ENCODE assay signal across 1 cellular context in genomic region chr19:45506991-45507863, GRCh38.
TF ChIP-seq lines count a peak whose summit lies in the region.

Gene VASP, plus strand, starts transcription at chr19:45507479. Its CDS starts 293 bp downstream, at chr19:45507772.

TF ChIP-seq in K562, 482 proteins besides CTCF, POLR2A, EP300 and RAD21 (continued from another document and continues in another):
- TF ChIP-seq, protein P1, sequence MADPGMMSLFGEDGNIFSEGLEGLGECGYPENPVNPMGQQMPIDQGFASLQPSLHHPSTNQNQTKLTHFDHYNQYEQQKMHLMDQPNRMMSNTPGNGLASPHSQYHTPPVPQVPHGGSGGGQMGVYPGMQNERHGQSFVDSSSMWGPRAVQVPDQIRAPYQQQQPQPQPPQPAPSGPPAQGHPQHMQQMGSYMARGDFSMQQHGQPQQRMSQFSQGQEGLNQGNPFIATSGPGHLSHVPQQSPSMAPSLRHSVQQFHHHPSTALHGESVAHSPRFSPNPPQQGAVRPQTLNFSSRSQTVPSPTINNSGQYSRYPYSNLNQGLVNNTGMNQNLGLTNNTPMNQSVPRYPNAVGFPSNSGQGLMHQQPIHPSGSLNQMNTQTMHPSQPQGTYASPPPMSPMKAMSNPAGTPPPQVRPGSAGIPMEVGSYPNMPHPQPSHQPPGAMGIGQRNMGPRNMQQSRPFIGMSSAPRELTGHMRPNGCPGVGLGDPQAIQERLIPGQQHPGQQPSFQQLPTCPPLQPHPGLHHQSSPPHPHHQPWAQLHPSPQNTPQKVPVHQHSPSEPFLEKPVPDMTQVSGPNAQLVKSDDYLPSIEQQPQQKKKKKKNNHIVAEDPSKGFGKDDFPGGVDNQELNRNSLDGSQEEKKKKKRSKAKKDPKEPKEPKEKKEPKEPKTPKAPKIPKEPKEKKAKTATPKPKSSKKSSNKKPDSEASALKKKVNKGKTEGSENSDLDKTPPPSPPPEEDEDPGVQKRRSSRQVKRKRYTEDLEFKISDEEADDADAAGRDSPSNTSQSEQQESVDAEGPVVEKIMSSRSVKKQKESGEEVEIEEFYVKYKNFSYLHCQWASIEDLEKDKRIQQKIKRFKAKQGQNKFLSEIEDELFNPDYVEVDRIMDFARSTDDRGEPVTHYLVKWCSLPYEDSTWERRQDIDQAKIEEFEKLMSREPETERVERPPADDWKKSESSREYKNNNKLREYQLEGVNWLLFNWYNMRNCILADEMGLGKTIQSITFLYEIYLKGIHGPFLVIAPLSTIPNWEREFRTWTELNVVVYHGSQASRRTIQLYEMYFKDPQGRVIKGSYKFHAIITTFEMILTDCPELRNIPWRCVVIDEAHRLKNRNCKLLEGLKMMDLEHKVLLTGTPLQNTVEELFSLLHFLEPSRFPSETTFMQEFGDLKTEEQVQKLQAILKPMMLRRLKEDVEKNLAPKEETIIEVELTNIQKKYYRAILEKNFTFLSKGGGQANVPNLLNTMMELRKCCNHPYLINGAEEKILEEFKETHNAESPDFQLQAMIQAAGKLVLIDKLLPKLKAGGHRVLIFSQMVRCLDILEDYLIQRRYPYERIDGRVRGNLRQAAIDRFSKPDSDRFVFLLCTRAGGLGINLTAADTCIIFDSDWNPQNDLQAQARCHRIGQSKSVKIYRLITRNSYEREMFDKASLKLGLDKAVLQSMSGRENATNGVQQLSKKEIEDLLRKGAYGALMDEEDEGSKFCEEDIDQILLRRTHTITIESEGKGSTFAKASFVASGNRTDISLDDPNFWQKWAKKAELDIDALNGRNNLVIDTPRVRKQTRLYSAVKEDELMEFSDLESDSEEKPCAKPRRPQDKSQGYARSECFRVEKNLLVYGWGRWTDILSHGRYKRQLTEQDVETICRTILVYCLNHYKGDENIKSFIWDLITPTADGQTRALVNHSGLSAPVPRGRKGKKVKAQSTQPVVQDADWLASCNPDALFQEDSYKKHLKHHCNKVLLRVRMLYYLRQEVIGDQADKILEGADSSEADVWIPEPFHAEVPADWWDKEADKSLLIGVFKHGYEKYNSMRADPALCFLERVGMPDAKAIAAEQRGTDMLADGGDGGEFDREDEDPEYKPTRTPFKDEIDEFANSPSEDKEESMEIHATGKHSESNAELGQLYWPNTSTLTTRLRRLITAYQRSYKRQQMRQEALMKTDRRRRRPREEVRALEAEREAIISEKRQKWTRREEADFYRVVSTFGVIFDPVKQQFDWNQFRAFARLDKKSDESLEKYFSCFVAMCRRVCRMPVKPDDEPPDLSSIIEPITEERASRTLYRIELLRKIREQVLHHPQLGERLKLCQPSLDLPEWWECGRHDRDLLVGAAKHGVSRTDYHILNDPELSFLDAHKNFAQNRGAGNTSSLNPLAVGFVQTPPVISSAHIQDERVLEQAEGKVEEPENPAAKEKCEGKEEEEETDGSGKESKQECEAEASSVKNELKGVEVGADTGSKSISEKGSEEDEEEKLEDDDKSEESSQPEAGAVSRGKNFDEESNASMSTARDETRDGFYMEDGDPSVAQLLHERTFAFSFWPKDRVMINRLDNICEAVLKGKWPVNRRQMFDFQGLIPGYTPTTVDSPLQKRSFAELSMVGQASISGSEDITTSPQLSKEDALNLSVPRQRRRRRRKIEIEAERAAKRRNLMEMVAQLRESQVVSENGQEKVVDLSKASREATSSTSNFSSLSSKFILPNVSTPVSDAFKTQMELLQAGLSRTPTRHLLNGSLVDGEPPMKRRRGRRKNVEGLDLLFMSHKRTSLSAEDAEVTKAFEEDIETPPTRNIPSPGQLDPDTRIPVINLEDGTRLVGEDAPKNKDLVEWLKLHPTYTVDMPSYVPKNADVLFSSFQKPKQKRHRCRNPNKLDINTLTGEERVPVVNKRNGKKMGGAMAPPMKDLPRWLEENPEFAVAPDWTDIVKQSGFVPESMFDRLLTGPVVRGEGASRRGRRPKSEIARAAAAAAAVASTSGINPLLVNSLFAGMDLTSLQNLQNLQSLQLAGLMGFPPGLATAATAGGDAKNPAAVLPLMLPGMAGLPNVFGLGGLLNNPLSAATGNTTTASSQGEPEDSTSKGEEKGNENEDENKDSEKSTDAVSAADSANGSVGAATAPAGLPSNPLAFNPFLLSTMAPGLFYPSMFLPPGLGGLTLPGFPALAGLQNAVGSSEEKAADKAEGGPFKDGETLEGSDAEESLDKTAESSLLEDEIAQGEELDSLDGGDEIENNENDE (IDR thresholded peaks at IDR 0.05; ENCODE audit: low read depth, low read length): no peak
- TF ChIP-seq SMC3 (conservative IDR thresholded peaks at IDR 0.05; ENCODE audit: insufficient read depth, low read depth, low read length) (no peak), TGIF2 (CRISPR knock-in tag; IDR thresholded peaks at IDR 0.05) (no peak), ZNF589 (CRISPR knock-in tag; IDR thresholded peaks at IDR 0.05; ENCODE audit: low read depth) (peak; percentile 45; the same call in 1 of the 2 replicates), PCBP1 (IDR thresholded peaks at IDR 0.05; ENCODE audit: low read depth, low read length, poor library complexity, severe bottlenecking) (peak; percentile 73), ZBTB8A (IDR thresholded peaks at IDR 0.05; ENCODE audit: partially characterized antibody) (no peak), L3MBTL2 (IDR thresholded peaks at IDR 0.05) (peak; percentile 74), HOXB6 (CRISPR knock-in tag; IDR thresholded peaks at IDR 0.05; ENCODE audit: borderline replicate concordance) (no peak), MED1 (CRISPR knock-in tag; IDR thresholded peaks at IDR 0.05; ENCODE audit: borderline replicate concordance) (no peak), EZH2 (IDR thresholded peaks at IDR 0.05; ENCODE audit: borderline replicate concordance, low read depth, low read length) (no peak), RFX7 (CRISPR knock-in tag; IDR thresholded peaks at IDR 0.05) (no peak), TAF1 (IDR thresholded peaks at IDR 0.05; ENCODE audit: control insufficient read depth, extremely low read depth, insufficient read depth, low read length, severe bottlenecking) (peak; percentile 95), GTF2F1 (IDR thresholded peaks at IDR 0.05; ENCODE audit: low read depth, low read length) (0 out of 2 replicates have a peak, but pooled peaks have one; percentile 61), TSC22D4 (tag; IDR thresholded peaks at IDR 0.05) (no peak), TARDBP (IDR thresholded peaks at IDR 0.05) (no peak), ZNF76 (CRISPR knock-in tag; IDR thresholded peaks at IDR 0.05; ENCODE audit: borderline replicate concordance) (no peak), HMG20B (CRISPR knock-in tag; IDR thresholded peaks at IDR 0.05) (no peak), ZSCAN32 (CRISPR knock-in tag; IDR thresholded peaks at IDR 0.05) (no peak), FIP1L1 (IDR thresholded peaks at IDR 0.05; ENCODE audit: low read depth, low read length, poor library complexity, severe bottlenecking) (peak; percentile 83), ATF7 (IDR thresholded peaks at IDR 0.05) (peak; percentile 54; the same call in 1 of the 2 replicates), FOXK1 (CRISPR knock-in tag; IDR thresholded peaks at IDR 0.05; ENCODE audit: borderline replicate concordance) (no peak), C11orf30 (IDR thresholded peaks at IDR 0.05; ENCODE audit: low read depth) (no peak), KLF6 (CRISPR knock-in tag; IDR thresholded peaks at IDR 0.05; ENCODE audit: borderline replicate concordance) (no peak), RHOXF2B (CRISPR knock-in tag; conservative IDR thresholded peaks at IDR 0.05) (no peak), MNT (conservative IDR thresholded peaks at IDR 0.05) (peak; percentile 43 to 48; a peak in 3 of 4 replicates), ZBTB17 (CRISPR knock-in tag; IDR thresholded peaks at IDR 0.05) (no peak), ZNF57 (CRISPR knock-in tag; IDR thresholded peaks at IDR 0.05) (no peak), HDAC2 (IDR thresholded peaks at IDR 0.05) (peak; percentile 27; the same call in 1 of the 2 replicates), NFXL1 (CRISPR knock-in tag; IDR thresholded peaks at IDR 0.05) (no peak), MTA2 (IDR thresholded peaks at IDR 0.05; ENCODE audit: low read depth) (no peak), SOX6 (IDR thresholded peaks at IDR 0.05) (no peak; the same call in 1 of the 2 replicates), HNRNPLL (IDR thresholded peaks at IDR 0.05; ENCODE audit: low read depth, low read length, poor library complexity, severe bottlenecking) (peak; percentile 27), NBN (IDR thresholded peaks at IDR 0.05; ENCODE audit: low read depth) (no peak), HNRNPH1 (optimal IDR thresholded peaks at IDR 0.05; ENCODE audit: low read depth, low read length) (no peak), NUFIP1 (IDR thresholded peaks at IDR 0.05; ENCODE audit: partially characterized antibody) (no peak), ZNF232 (CRISPR knock-in tag; IDR thresholded peaks at IDR 0.05) (no peak), NCOA6 (IDR thresholded peaks at IDR 0.05) (no peak), MITF (IDR thresholded peaks at IDR 0.05) (no peak), MBD2 (IDR thresholded peaks at IDR 0.05; ENCODE audit: borderline replicate concordance, low read depth) (peak; percentile 66; the same call in 1 of the 2 replicates), GABPB1 (CRISPR knock-in tag; IDR thresholded peaks at IDR 0.05) (peak; percentile 74), SIN3B (IDR thresholded peaks at IDR 0.05; ENCODE audit: low read depth) (0 out of 2 replicates have a peak, but pooled peaks have one; percentile 54), TBP (optimal IDR thresholded peaks at IDR 0.05; ENCODE audit: low read depth, low read length) (peak; percentile 95)
- TF ChIP-seq, protein P2, sequence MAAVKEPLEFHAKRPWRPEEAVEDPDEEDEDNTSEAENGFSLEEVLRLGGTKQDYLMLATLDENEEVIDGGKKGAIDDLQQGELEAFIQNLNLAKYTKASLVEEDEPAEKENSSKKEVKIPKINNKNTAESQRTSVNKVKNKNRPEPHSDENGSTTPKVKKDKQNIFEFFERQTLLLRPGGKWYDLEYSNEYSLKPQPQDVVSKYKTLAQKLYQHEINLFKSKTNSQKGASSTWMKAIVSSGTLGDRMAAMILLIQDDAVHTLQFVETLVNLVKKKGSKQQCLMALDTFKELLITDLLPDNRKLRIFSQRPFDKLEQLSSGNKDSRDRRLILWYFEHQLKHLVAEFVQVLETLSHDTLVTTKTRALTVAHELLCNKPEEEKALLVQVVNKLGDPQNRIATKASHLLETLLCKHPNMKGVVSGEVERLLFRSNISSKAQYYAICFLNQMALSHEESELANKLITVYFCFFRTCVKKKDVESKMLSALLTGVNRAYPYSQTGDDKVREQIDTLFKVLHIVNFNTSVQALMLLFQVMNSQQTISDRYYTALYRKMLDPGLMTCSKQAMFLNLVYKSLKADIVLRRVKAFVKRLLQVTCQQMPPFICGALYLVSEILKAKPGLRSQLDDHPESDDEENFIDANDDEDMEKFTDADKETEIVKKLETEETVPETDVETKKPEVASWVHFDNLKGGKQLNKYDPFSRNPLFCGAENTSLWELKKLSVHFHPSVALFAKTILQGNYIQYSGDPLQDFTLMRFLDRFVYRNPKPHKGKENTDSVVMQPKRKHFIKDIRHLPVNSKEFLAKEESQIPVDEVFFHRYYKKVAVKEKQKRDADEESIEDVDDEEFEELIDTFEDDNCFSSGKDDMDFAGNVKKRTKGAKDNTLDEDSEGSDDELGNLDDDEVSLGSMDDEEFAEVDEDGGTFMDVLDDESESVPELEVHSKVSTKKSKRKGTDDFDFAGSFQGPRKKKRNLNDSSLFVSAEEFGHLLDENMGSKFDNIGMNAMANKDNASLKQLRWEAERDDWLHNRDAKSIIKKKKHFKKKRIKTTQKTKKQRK (IDR thresholded peaks at IDR 0.05; ENCODE audit: borderline replicate concordance, low read depth, low read length): no peak
- TF ChIP-seq, protein P3, sequence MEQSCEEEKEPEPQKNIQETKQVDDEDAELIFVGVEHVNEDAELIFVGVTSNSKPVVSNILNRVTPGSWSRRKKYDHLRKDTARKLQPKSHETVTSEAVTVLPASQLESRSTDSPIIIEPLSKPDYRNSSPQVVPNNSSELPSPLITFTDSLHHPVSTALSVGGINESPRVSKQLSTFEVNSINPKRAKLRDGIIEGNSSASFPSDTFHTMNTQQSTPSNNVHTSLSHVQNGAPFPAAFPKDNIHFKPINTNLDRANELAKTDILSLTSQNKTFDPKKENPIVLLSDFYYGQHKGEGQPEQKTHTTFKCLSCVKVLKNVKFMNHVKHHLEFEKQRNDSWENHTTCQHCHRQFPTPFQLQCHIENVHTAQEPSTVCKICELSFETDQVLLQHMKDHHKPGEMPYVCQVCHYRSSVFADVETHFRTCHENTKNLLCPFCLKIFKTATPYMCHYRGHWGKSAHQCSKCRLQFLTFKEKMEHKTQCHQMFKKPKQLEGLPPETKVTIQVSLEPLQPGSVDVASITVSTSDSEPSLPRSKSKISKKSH (CRISPR knock-in tag; IDR thresholded peaks at IDR 0.05): no peak
- TF ChIP-seq, protein P4, sequence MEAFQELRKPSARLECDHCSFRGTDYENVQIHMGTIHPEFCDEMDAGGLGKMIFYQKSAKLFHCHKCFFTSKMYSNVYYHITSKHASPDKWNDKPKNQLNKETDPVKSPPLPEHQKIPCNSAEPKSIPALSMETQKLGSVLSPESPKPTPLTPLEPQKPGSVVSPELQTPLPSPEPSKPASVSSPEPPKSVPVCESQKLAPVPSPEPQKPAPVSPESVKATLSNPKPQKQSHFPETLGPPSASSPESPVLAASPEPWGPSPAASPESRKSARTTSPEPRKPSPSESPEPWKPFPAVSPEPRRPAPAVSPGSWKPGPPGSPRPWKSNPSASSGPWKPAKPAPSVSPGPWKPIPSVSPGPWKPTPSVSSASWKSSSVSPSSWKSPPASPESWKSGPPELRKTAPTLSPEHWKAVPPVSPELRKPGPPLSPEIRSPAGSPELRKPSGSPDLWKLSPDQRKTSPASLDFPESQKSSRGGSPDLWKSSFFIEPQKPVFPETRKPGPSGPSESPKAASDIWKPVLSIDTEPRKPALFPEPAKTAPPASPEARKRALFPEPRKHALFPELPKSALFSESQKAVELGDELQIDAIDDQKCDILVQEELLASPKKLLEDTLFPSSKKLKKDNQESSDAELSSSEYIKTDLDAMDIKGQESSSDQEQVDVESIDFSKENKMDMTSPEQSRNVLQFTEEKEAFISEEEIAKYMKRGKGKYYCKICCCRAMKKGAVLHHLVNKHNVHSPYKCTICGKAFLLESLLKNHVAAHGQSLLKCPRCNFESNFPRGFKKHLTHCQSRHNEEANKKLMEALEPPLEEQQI (IDR thresholded peaks at IDR 0.05): no peak
